8 cellular contexts compared by ENCODE assay signal in genomic region chrX:16892504-16893362, GRCh38. TPM values are rescaled to one million over a fixed set of nuclear protein-coding genes. Genes with fewer than 3 reads are reported as not detected.
A peak's percentile ranks its signal among the peaks of the same experiment; 100 is the strongest.
DNase-seq lines count a peak whose midpoint lies in the region; ATAC-seq and TF ChIP-seq lines count a peak whose summit lies in the region.

No MANE protein-coding gene starts in this region.

- peak; percentile 90 for ATAC-seq in HG02870 (IDR thresholded peaks at IDR 0.05; ENCODE audit: unreplicated experiment)

- DNase-seq in NCI-H2107 (lab: John Stamatoyannopoulos, UW) (peak; percentile 55), T-helper 22 cell (ENCODE audit: low read depth) (peak; percentile 31), brain microvascular endothelial cell (peak; percentile 75), smooth muscle cell of the brain vasculature (ENCODE audit: low read depth, low spot score) (peak; percentile 63), posterior vena cava (ENCODE audit: low spot score) (no peak)

- H3K27me3 ChIP-seq in brain microvascular endothelial cell (replicated peaks) (no peaks in the 10 kb centered on the region), iPS-20b (ENCODE audit: insufficient read depth, low read length) (no peaks in the 10 kb centered on the region)

- no peaks in the 10 kb centered on the region for H3K36me3 ChIP-seq in brain microvascular endothelial cell (replicated peaks)
- no peaks in the 10 kb centered on the region for H3K36me3 ChIP-seq in iPS-20b (ENCODE audit: insufficient read depth, low read depth, low read length)

- H3K27ac ChIP-seq in brain microvascular endothelial cell, result no peak overlapping the region
- H3K27ac ChIP-seq in iPS-20b (ENCODE audit: low read length), result no peak overlapping the region

- intact Hi-C loops in posterior vena cava (cut with DNase I), result no loop called here

- peak; percentile 83 for TF ChIP-seq CTCF in GM12872 (IDR thresholded peaks at IDR 0.05; ENCODE audit: insufficient read depth, low read depth, low read length)
- TF ChIP-seq CTCF in brain microvascular endothelial cell (IDR thresholded peaks at IDR 0.05; ENCODE audit: low read depth, low read length, missing control alignments), result peak; percentile 96

- no peaks in the 10 kb centered on the region for H3K9me3 ChIP-seq in iPS-20b (ENCODE audit: insufficient read depth, low read depth, low read length)

- H3K4me3 ChIP-seq in brain microvascular endothelial cell (ENCODE audit: low read depth, low read length), result no peak overlapping the region
- H3K4me3 ChIP-seq in iPS-20b (ENCODE audit: low read length), result no peak overlapping the region

- H3K4me1 ChIP-seq in iPS-20b (ENCODE audit: insufficient read depth, low read length), result no peaks in the 10 kb centered on the region

- H3K9ac ChIP-seq in iPS-20b (ENCODE audit: low read depth, low read length), result 0 out of 2 replicates have a peak overlapping the region, but pooled peaks have one; percentile 42

- in situ Hi-C loops in brain microvascular endothelial cell (cut with HindIII; ENCODE audit: low pct_ligation_motif_present, low sequenced_read_pairs), result no loop called here

RNA-seq across cellular contexts. Expression of gene RBBP7, which starts 22.6 kb away (rescaled TPM):
- total RNA-seq in posterior vena cava, result 100 to 1,000 TPM in 1 of 2 donors, 10 to 100 TPM in 1; 98.7 to 102 TPM

RNA-seq across cellular contexts. Expression of gene REPS2, which starts 53.7 kb away (rescaled TPM):
- 1 to 10 TPM; 3.9 to 5.3 TPM for total RNA-seq in posterior vena cava
